In genomic region chr22:24578355-24579241, GRCh38 we compare ENCODE assay signal across 12 cellular contexts. TPM values are rescaled to one million over a fixed set of nuclear protein-coding genes. Genes with fewer than 3 reads are reported as not detected.
DNase-seq lines count a peak whose midpoint lies in the region; ATAC-seq and TF ChIP-seq lines count a peak whose summit lies in the region.
"Had no signal": no experiment of that assay in that cellular context is flagged by ENCODE, and none has a peak within 500 bp of the region (broad histone marks: within the 10 kb centered on the region; RNA-seq: fewer than 3 reads in every experiment).

No MANE protein-coding gene starts in this region.

- H3K27ac Mint-ChIP-seq in HFFc6 = peak overlapping the region; percentile 30
- peak overlapping the region in 5 of 6 donors; percentile 4 to 54 (median 36) for H3K27ac Mint-ChIP-seq in naive B cell

- intact Hi-C loops in A673 (cut with micrococcal nuclease; ENCODE audit: unreplicated experiment) (no loop called here), breast epithelium (cut with DNase I; ENCODE audit: low total_unique reads) (no loop called here), gastrocnemius medialis (cut with DNase I; ENCODE audit: low total_unique reads) (no loop called here)

- H3K27me3 ChIP-seq in A673 (replicated peaks; ENCODE audit: insufficient read depth, low read depth, low read length, poor library complexity) (no peaks in the 10 kb centered on the region), breast epithelium (no peaks in the 10 kb centered on the region), gastrocnemius medialis (no peaks in the 10 kb centered on the region)
- H3K27me3 ChIP-seq: BLaER1 had no signal

- H3K36me3 ChIP-seq in A673 (ENCODE audit: insufficient read depth, low read length, poor library complexity, severe bottlenecking) (peaks cover 16% of the 10 kb centered on the region), breast epithelium (no peaks in the 10 kb centered on the region), gastrocnemius medialis (peaks cover 0 to 13% of the 10 kb centered on the region in 2 donors)

- CTCF ChIA-PET in A673 (lab: Charles Lee) = no interaction called here

- TF ChIP-seq POLR2A in breast epithelium (IDR thresholded peaks at IDR 0.05) = no peak
- TF ChIP-seq POLR2A in gastrocnemius medialis (IDR thresholded peaks at IDR 0.05) = no peak

- H3K4me3 Mint-ChIP-seq in HFFc6 (no peak overlapping the region), naive B cell (no peak overlapping the region)

- in situ Hi-C loops in gastrocnemius medialis (cut with MboI; ENCODE audit: low sequenced_read_pairs in 4 of 4) = no loop called here

- H3K4me1 ChIP-seq in A673 (ENCODE audit: insufficient read depth, low read length, poor library complexity, severe bottlenecking) (peaks cover 14% of the 10 kb centered on the region), breast epithelium (peaks cover 0 to 5% of the 10 kb centered on the region in 2 donors), gastrocnemius medialis (no peaks in the 10 kb centered on the region)
- H3K4me1 ChIP-seq: BLaER1 had no signal

- H3K27ac ChIP-seq in A673 (ENCODE audit: low read depth, low read length, poor library complexity, severe bottlenecking) (peak overlapping the region; percentile 38), breast epithelium (peak overlapping the region; percentile 43 to 55), gastrocnemius medialis (no peak overlapping the region)
- H3K27ac ChIP-seq: BLaER1, lower lobe of right lung had no signal

- H3K4me1 Mint-ChIP-seq in HFFc6 (ENCODE audit: low read depth) (peaks cover 35% of the 10 kb centered on the region), naive B cell (peaks cover 1 to 6% (median 4%) of the 10 kb centered on the region in 3 donors)

- H3K9me3 ChIP-seq in A673 (ENCODE audit: low read depth, low read length, poor library complexity, severe bottlenecking) = no peaks in the 10 kb centered on the region
- no peaks in the 10 kb centered on the region for H3K9me3 ChIP-seq in breast epithelium
- H3K9me3 ChIP-seq in gastrocnemius medialis = no peaks in the 10 kb centered on the region
- H3K9me3 ChIP-seq: BLaER1, lower lobe of right lung had no signal

- H3K4me3 ChIP-seq in A673 (ENCODE audit: low read depth, low read length, poor library complexity, severe bottlenecking) (no peak overlapping the region), breast epithelium (no peak overlapping the region), gastrocnemius medialis (no peak overlapping the region)
- H3K4me3 ChIP-seq: BLaER1, lower lobe of right lung had no signal

- H3K36me3 Mint-ChIP-seq in HFFc6 (ENCODE audit: low read depth) (peaks cover 24% of the 10 kb centered on the region), naive B cell (peaks cover 5 to 12% of the 10 kb centered on the region in 2 donors)

- TF ChIP-seq CTCF in A673 (conservative IDR thresholded peaks at IDR 0.05; ENCODE audit: low read depth, low read length) (no peak), HFFc6 (IDR thresholded peaks at IDR 0.05) (no peak), breast epithelium (IDR thresholded peaks at IDR 0.05) (no peak), gastrocnemius medialis (IDR thresholded peaks at IDR 0.05 in 4 of 5, conservative IDR thresholded peaks at IDR 0.05 in 1 of 5) (no peak)

- DNase-seq in A673 (ENCODE audit: low spot score) = no peak
- DNase-seq in HFFc6 = peak; percentile 5
- DNase-seq in breast epithelium (ENCODE audit: low spot score in 2 of 2) = no peak
- no peak for DNase-seq in naive B cell
- no peak for DNase-seq in NCI-H446 treated with DMSO at 0.1 percent for 48 hours (lab: John Stamatoyannopoulos, UW)
- no peak for DNase-seq in gastrocnemius medialis
- no peak for DNase-seq in ecto neural progenitor cell (ENCODE audit: low spot score)
- DNase-seq: activated CD8-positive, alpha-beta memory T cell treated with anti-CD3 and anti-CD28 coated beads for 24 hours; lower lobe of right lung; NCI-H524 had no signal

- H3K9me3 Mint-ChIP-seq in HFFc6 (no peaks in the 10 kb centered on the region), naive B cell (no peaks in the 10 kb centered on the region)

- ATAC-seq in naive B cell (ENCODE audit: low read depth in 2 of 2) = no peak
- no peak for ATAC-seq in HG02610 (IDR thresholded peaks at IDR 0.05; ENCODE audit: unreplicated experiment)
- no peak for ATAC-seq in gastrocnemius medialis

- H3K27me3 Mint-ChIP-seq in HFFc6 (ENCODE audit: insufficient read depth) = no peaks in the 10 kb centered on the region; the same call in 1 of the 2 replicates
- H3K27me3 Mint-ChIP-seq in naive B cell = no peaks in the 10 kb centered on the region

- POLR2A ChIA-PET in A673 (lab: Charles Lee; ENCODE audit: low non-redundant PET) = no interaction called here

- BruUV-seq in A673 (replicated peaks; lab: Mats Ljungman, UMichigan) = TSS peak; percentile 1

RNA-seq across cellular contexts. Expression of gene LRRC75B, which starts 14.3 kb away (rescaled TPM):
- 0.86 and 2.2 TPM in 2 replicates for total RNA-seq in A673 (2021)
- total RNA-seq in HFFc6 (2021; fragmentation: NEBNext Ultra II Directional; extraction: Animal tissue kit (Norgen Biotek cat#: 25700)) = 1 to 10 TPM in 3 of 6 experiments, under 1 TPM in 3; 0.87 to 1.6 (median 1.0) TPM
- 10 to 100 TPM; 10.7 to 23.1 (median 20.0) TPM for total RNA-seq in breast epithelium
- polyA plus RNA-seq in naive B cell (ENCODE audit: low read depth in 6 of 6) = under 1 TPM in 2 of 6 donors, not detected in 4; 0.32 TPM
- total RNA-seq in gastrocnemius medialis = 1 to 10 TPM; 1.9 to 3.4 (median 2.8) TPM

RNA-seq across cellular contexts. Expression of gene SNRPD3, which starts 22.8 kb away (rescaled TPM):
- 216 and 220 TPM in 2 replicates for total RNA-seq in A673 (2021)
- total RNA-seq in HFFc6 (2021; fragmentation: NEBNext Ultra II Directional; extraction: Animal tissue kit (Norgen Biotek cat#: 25700)) = 100 to 1,000 TPM in 5 of 6 experiments, 10 to 100 TPM in 1; 98.9 to 108 (median 104) TPM
- 100 to 1,000 TPM; 105 to 148 (median 124) TPM for total RNA-seq in breast epithelium
- polyA plus RNA-seq in naive B cell (ENCODE audit: low read depth in 6 of 6) = 100 to 1,000 TPM in 4 of 6 donors, 10 to 100 TPM in 2; 73.1 to 141 (median 132) TPM
- total RNA-seq in gastrocnemius medialis = 100 to 1,000 TPM; 119 to 166 (median 145) TPM

RNA-seq across cellular contexts. Expression of gene GUCD1, which starts 23.7 kb away (rescaled TPM):
- total RNA-seq in A673 (2021) = 70.5 and 75.3 TPM in 2 replicates
- total RNA-seq in HFFc6 (2021; fragmentation: NEBNext Ultra II Directional; extraction: Animal tissue kit (Norgen Biotek cat#: 25700)) = 10 to 100 TPM; 82.4 to 99.5 (median 89.0) TPM
- total RNA-seq in breast epithelium = 100 to 1,000 TPM in 1 of 3 donors, 10 to 100 TPM in 2; 89.6 to 177 (median 91.4) TPM
- polyA plus RNA-seq in naive B cell (ENCODE audit: low read depth in 6 of 6) = 100 to 1,000 TPM; 374 to 564 (median 422) TPM
- total RNA-seq in gastrocnemius medialis = 100 to 1,000 TPM; 215 to 315 (median 238) TPM

RNA-seq across cellular contexts. Expression of gene GGT1, which starts 24.4 kb away (rescaled TPM):
- total RNA-seq in A673 (2021) (3.3 and 4.5 TPM in 2 replicates), breast epithelium (1 to 10 TPM; 3.4 to 8.5 (median 4.6) TPM), gastrocnemius medialis (1 to 10 TPM in 2 of 4 donors, under 1 TPM in 2; 0.29 to 1.3 (median 0.94) TPM)
- 1 to 10 TPM in 5 of 6 experiments, under 1 TPM in 1; 0.89 to 2.8 (median 1.4) TPM for total RNA-seq in HFFc6 (2021; fragmentation: NEBNext Ultra II Directional; extraction: Animal tissue kit (Norgen Biotek cat#: 25700))
- polyA plus RNA-seq in naive B cell (ENCODE audit: low read depth in 6 of 6) = under 1 TPM in 4 of 6 donors, not detected in 2; 0.17 to 0.90 (median 0.70) TPM

Comparison
In these comparisons a context has a peak if more than half of its experiments do, and no peak if none do; other contexts are left out.
1. H3K27ac ChIP-seq: peak in A673 (single experiment) and breast epithelium (2 of 2); none in gastrocnemius medialis (0 of 4).